In the genomic region with DNA sequence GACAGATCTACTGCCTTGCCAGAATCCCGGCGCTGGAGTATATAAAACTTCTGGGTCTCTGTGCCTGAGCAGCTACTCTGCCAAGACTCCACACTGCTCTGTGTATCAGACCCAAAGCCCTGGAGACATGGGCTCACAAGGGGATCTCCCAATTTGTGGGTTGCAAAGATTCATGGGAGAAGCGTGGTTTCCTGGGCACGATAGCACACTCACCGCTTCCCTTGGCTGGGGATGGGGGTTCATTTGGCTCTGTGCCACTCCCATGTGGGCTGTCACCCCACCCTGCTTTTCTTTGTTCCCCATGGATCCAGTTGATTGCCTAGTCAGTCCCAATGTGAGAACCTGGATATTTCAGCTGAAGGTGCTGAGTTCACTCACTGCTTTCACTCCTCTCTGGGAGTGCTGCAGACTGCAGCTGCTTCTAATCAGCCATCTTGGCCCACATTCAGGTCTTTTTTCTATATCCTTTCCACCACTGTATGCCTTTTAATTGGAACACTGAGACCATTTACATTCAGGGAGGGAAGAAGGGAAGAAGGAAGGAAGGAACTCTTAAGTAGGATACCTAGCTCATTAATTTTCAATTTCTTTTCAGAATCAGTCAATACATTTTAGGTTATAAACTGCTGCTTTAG, we compare ENCODE assay signal across 16 cellular contexts. TPM values are rescaled to one million over a fixed set of nuclear protein-coding genes. Genes with fewer than 3 reads are reported as not detected.
DNase-seq lines count a peak whose midpoint lies in the region; ATAC-seq, FAIRE-seq and TF ChIP-seq lines count a peak whose summit lies in the region.
"Had no signal": no experiment of that assay in that cellular context is flagged by ENCODE, and none has a peak within 500 bp of the region (broad histone marks: within the 10 kb centered on the region; RNA-seq: fewer than 3 reads in every experiment).

No MANE protein-coding gene starts in this region.

- H3K4me3 Mint-ChIP-seq in effector memory CD8-positive, alpha-beta T cell, result peak overlapping the region in 1 of 2 donors; percentile 23
- no peak overlapping the region for H3K4me3 Mint-ChIP-seq in stimulated activated naive CD8-positive, alpha-beta T cell treated with anti-CD3 and anti-CD28 coated beads, Interleukin-15, Interleukin-2, amounts not matched to agents 100 ng/mL and 50 ng/mL, for 24 hours

- H3K27ac ChIP-seq in SK-N-MC (peak overlapping the region; percentile 96), kidney (ENCODE audit: low read depth in 2 of 2, low read length in 2 of 2) (no peak overlapping the region)
- H3K27ac ChIP-seq: esophagus muscularis mucosa, pancreas had no signal

- peak; percentile 74 for ATAC-seq in effector memory CD8-positive, alpha-beta T cell (replicated peaks)
- ATAC-seq: pancreas had no signal

- peaks cover 4 to 9% of the 10 kb centered on the region in 2 donors for H3K4me1 Mint-ChIP-seq in effector memory CD8-positive, alpha-beta T cell (ENCODE audit: low read depth in 2 of 2)
- H3K4me1 Mint-ChIP-seq in stimulated activated naive CD8-positive, alpha-beta T cell treated with anti-CD3 and anti-CD28 coated beads, Interleukin-15, Interleukin-2, amounts not matched to agents 100 ng/mL and 50 ng/mL, for 24 hours (ENCODE audit: low read depth), result peaks cover 32% of the 10 kb centered on the region

- H3K9ac ChIP-seq in SK-N-MC (ENCODE audit: insufficient read length), result peak overlapping the region; percentile 28
- no peak overlapping the region for H3K9ac ChIP-seq in kidney (ENCODE audit: low read length in 2 of 2)

- H3K36me3 ChIP-seq in SK-N-MC (ENCODE audit: insufficient read depth, low read length) (no peaks in the 10 kb centered on the region), kidney (ENCODE audit: control insufficient read depth in 1 of 2, insufficient read depth in 2 of 2, low read length in 2 of 2) (no peaks in the 10 kb centered on the region)
- H3K36me3 ChIP-seq: esophagus muscularis mucosa, pancreas had no signal

- no peak for TF ChIP-seq CTCF in kidney (IDR thresholded peaks at IDR 0.05; ENCODE audit: borderline replicate concordance, extremely low read depth, insufficient read depth)

- intact Hi-C loops in kidney (cut with DNase I), result no loop called here

- no peaks in the 10 kb centered on the region for H3K9me3 Mint-ChIP-seq in effector memory CD8-positive, alpha-beta T cell
- no peaks in the 10 kb centered on the region for H3K9me3 Mint-ChIP-seq in stimulated activated naive CD8-positive, alpha-beta T cell treated with anti-CD3 and anti-CD28 coated beads, Interleukin-15, Interleukin-2, amounts not matched to agents 100 ng/mL and 50 ng/mL, for 24 hours

- H3K4me1 ChIP-seq in kidney (ENCODE audit: control insufficient read depth in 1 of 2, insufficient read depth in 1 of 2, low read depth in 1 of 2, low read length in 2 of 2), result no peaks in the 10 kb centered on the region
- H3K4me1 ChIP-seq: esophagus muscularis mucosa, pancreas had no signal

- no peak for FAIRE-seq in kidney (lab: Jason Lieb, UNC)
- FAIRE-seq: pancreas had no signal

- H3K36me3 Mint-ChIP-seq in effector memory CD8-positive, alpha-beta T cell (ENCODE audit: insufficient read depth), result no peaks in the 10 kb centered on the region
- no peaks in the 10 kb centered on the region for H3K36me3 Mint-ChIP-seq in stimulated activated naive CD8-positive, alpha-beta T cell treated with anti-CD3 and anti-CD28 coated beads, Interleukin-15, Interleukin-2, amounts not matched to agents 100 ng/mL and 50 ng/mL, for 24 hours (ENCODE audit: low read depth)

- H3K9me3 ChIP-seq in SK-N-MC (ENCODE audit: low read depth, low read length) (no peaks in the 10 kb centered on the region), kidney (ENCODE audit: control insufficient read depth in 1 of 2, low read length in 2 of 2) (peaks cover 0 to 2% of the 10 kb centered on the region in 2 donors)
- H3K9me3 ChIP-seq: pancreas had no signal

- H3K4me3 ChIP-seq in SK-N-MC (peak overlapping the region; percentile 69), kidney (ENCODE audit: low read length in 2 of 2) (no peak overlapping the region)
- H3K4me3 ChIP-seq: esophagus muscularis mucosa, pancreas had no signal

- DNase-seq in activated naive CD4-positive, alpha-beta T cell treated with Interleukin-2 at 50 U/mL for 16 hours, result peak; percentile 9
- no peak for DNase-seq in activated naive CD4-positive, alpha-beta T cell (lab: John Stamatoyannopoulos, UW)
- peak; percentile 70 for DNase-seq in SK-N-MC (ENCODE audit: low read depth, low spot score)
- DNase-seq in effector memory CD8-positive, alpha-beta T cell, result peak in 1 of 3 experiments; percentile 1
- no peak for DNase-seq in NCI-H510A (lab: John Stamatoyannopoulos, UW)
- no peak for DNase-seq in kidney
- no peak for DNase-seq in DMS79 (lab: John Stamatoyannopoulos, UW)
- DNase-seq: activated CD4-positive, CD25-positive, alpha-beta regulatory T cell; aorta; NCI-H1048; NCI-H524 treated with DMSO at 0.1 percent for 48 hours; pancreas; SHP77 treated with DMSO at 0.1 percent for 48 hours; stimulated activated CD4-positive, alpha-beta T cell treated with anti-CD3 and anti-CD28 coated beads, Interleukin-2, amount 100 ng/mL, for 24 hours had no signal

- H3K27me3 Mint-ChIP-seq in effector memory CD8-positive, alpha-beta T cell, result peaks cover 33 to 41% of the 10 kb centered on the region in 2 donors
- peaks cover 7% of the 10 kb centered on the region for H3K27me3 Mint-ChIP-seq in stimulated activated naive CD8-positive, alpha-beta T cell treated with anti-CD3 and anti-CD28 coated beads, Interleukin-15, Interleukin-2, amounts not matched to agents 100 ng/mL and 50 ng/mL, for 24 hours

- H3K27ac Mint-ChIP-seq in effector memory CD8-positive, alpha-beta T cell, result peak overlapping the region in 1 of 2 donors; percentile 49
- peak overlapping the region; percentile 14 for H3K27ac Mint-ChIP-seq in stimulated activated naive CD8-positive, alpha-beta T cell treated with anti-CD3 and anti-CD28 coated beads, Interleukin-15, Interleukin-2, amounts not matched to agents 100 ng/mL and 50 ng/mL, for 24 hours

RNA-seq across cellular contexts. Expression of a gene that starts 39.9 kb away (rescaled TPM):
- total RNA-seq in kidney, result 44.9 TPM
- polyA plus RNA-seq in kidney (ENCODE audit: insufficient read depth, low read depth, low replicate concordance), result 25.1 TPM

Comparison
In these comparisons a context has a peak if more than half of its experiments do, and no peak if none do; other contexts are left out.
1. DNase-seq: peak in activated naive CD4-positive, alpha-beta T cell treated with Interleukin-2 at 50 U/mL for 16 hours (single experiment) and SK-N-MC (single experiment); none in activated naive CD4-positive, alpha-beta T cell (0 of 4), NCI-H510A (single experiment), kidney (single experiment) and DMS79 (single experiment).